Comparison of ENCODE assay signal across 12 cellular contexts in the genomic region with DNA sequence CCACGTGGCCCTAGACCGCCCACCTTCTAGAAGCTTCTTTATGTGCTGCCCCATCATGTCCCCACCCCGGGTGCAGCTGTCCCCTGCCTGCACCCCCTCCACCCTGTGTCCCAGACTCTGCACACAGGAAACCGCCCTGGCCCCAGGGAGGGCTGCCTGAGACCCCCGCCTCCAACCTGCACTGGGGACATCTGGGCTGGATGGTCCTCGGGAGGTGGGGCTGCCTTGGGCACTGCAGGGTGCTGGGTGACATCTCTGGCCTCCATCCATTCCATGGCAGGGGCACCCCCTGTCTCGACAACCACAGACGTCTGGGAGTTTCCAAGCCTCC. TPM values are rescaled to one million over a fixed set of nuclear protein-coding genes. Genes with fewer than 3 reads are reported as not detected.
DNase-seq lines count a peak whose midpoint lies in the region; ATAC-seq and TF ChIP-seq lines count a peak whose summit lies in the region.
"Had no signal": no experiment of that assay in that cellular context is flagged by ENCODE, and none has a peak within 500 bp of the region (broad histone marks: within the 10 kb centered on the region; RNA-seq: fewer than 3 reads in every experiment).

No MANE protein-coding gene starts in this region.

- TF ChIP-seq CTCF in mesothelial cell of epicardium (IDR thresholded peaks at IDR 0.05; ENCODE audit: unreplicated experiment) = no peak
- no peak for TF ChIP-seq CTCF in RWPE1 (conservative IDR thresholded peaks at IDR 0.05; ENCODE audit: low read depth)

- CTCF ChIA-PET in RWPE1 (lab: Yijun Ruan, JAX) = no interaction called here

- H3K27ac Mint-ChIP-seq in activated naive CD4-positive, alpha-beta T cell treated with anti-CD3 and anti-CD28 coated beads, Interleukin-2, amount 50 U/mL, for 24 hours = peak overlapping the region; percentile 62
- H3K27ac Mint-ChIP-seq in activated T-helper 17 cell treated with anti-CD3 and anti-CD28 coated beads, Interleukin-2, amount 50 U/mL, for 72 hours = peak overlapping the region; percentile 58
- H3K27ac Mint-ChIP-seq in mesothelial cell of epicardium = peak overlapping the region; percentile 96

- H3K27me3 ChIP-seq in thymus (ENCODE audit: control insufficient read depth, insufficient read depth) = no peaks in the 10 kb centered on the region
- no peaks in the 10 kb centered on the region for H3K27me3 ChIP-seq in H7 (ENCODE audit: control insufficient read depth, insufficient read depth, low read length)
- H3K27me3 ChIP-seq: MG63 had no signal

- peaks cover 58% of the 10 kb centered on the region for H3K4me1 Mint-ChIP-seq in activated naive CD4-positive, alpha-beta T cell treated with anti-CD3 and anti-CD28 coated beads, Interleukin-2, amount 50 U/mL, for 24 hours
- no peaks in the 10 kb centered on the region for H3K4me1 Mint-ChIP-seq in activated T-helper 17 cell treated with anti-CD3 and anti-CD28 coated beads, Interleukin-2, amount 50 U/mL, for 72 hours
- H3K4me1 Mint-ChIP-seq in mesothelial cell of epicardium = peaks cover 22% of the 10 kb centered on the region

- H3K27ac ChIP-seq in thymus (ENCODE audit: low read depth) = peak overlapping the region; percentile 18
- no peak overlapping the region for H3K27ac ChIP-seq in RWPE1

- ATAC-seq in activated T-helper 17 cell treated with anti-CD3 and anti-CD28 coated beads, Interleukin-2, amount 50 U/mL, for 72 hours (replicated peaks) = no peak

- peak overlapping the region; percentile 61 for H3K4me3 Mint-ChIP-seq in activated naive CD4-positive, alpha-beta T cell treated with anti-CD3 and anti-CD28 coated beads, Interleukin-2, amount 50 U/mL, for 24 hours
- H3K4me3 Mint-ChIP-seq in activated T-helper 17 cell treated with anti-CD3 and anti-CD28 coated beads, Interleukin-2, amount 50 U/mL, for 72 hours = peak overlapping the region; percentile 52
- H3K4me3 Mint-ChIP-seq in mesothelial cell of epicardium = peak overlapping the region; percentile 53

- H3K36me3 Mint-ChIP-seq in activated naive CD4-positive, alpha-beta T cell treated with anti-CD3 and anti-CD28 coated beads, Interleukin-2, amount 50 U/mL, for 24 hours = no peaks in the 10 kb centered on the region
- H3K36me3 Mint-ChIP-seq in activated T-helper 17 cell treated with anti-CD3 and anti-CD28 coated beads, Interleukin-2, amount 50 U/mL, for 72 hours (ENCODE audit: low read depth) = peaks cover 11% of the 10 kb centered on the region
- no peaks in the 10 kb centered on the region for H3K36me3 Mint-ChIP-seq in mesothelial cell of epicardium

- H3K36me3 ChIP-seq in thymus (ENCODE audit: control insufficient read depth, insufficient read depth) = no peaks in the 10 kb centered on the region
- no peaks in the 10 kb centered on the region for H3K36me3 ChIP-seq in H7 (replicated peaks; ENCODE audit: control insufficient read depth, insufficient read depth, low read length)
- H3K36me3 ChIP-seq: MG63 had no signal

- no peak for DNase-seq in activated naive CD4-positive, alpha-beta T cell (lab: John Stamatoyannopoulos, UW)
- DNase-seq in mesothelial cell of epicardium (ENCODE audit: low spot score in 2 of 2, unreplicated experiment in 2 of 2) = no peak
- DNase-seq in SIG-M5 (lab: John Stamatoyannopoulos, UW) = no peak
- DNase-seq in RWPE1 (ENCODE audit: low spot score) = no peak
- no peak for DNase-seq in H7
- DNase-seq: caudate nucleus, MG63, NCI-H226, T1000 had no signal

- POLR2A ChIA-PET in RWPE1 (lab: Yijun Ruan, JAX; ENCODE audit: low non-redundant PET) = no interaction called here

- no peaks in the 10 kb centered on the region for H3K9me3 ChIP-seq in thymus (ENCODE audit: control insufficient read depth)
- H3K9me3 ChIP-seq: MG63 had no signal

- H3K4me1 ChIP-seq in thymus (ENCODE audit: control insufficient read depth, insufficient read depth, low read length) = peaks cover 25% of the 10 kb centered on the region

- H3K27me3 Mint-ChIP-seq in activated naive CD4-positive, alpha-beta T cell treated with anti-CD3 and anti-CD28 coated beads, Interleukin-2, amount 50 U/mL, for 24 hours = no peaks in the 10 kb centered on the region
- H3K27me3 Mint-ChIP-seq in activated T-helper 17 cell treated with anti-CD3 and anti-CD28 coated beads, Interleukin-2, amount 50 U/mL, for 72 hours = no peaks in the 10 kb centered on the region
- H3K27me3 Mint-ChIP-seq in mesothelial cell of epicardium (ENCODE audit: low read depth) = no peaks in the 10 kb centered on the region

- H3K9me3 Mint-ChIP-seq in activated naive CD4-positive, alpha-beta T cell treated with anti-CD3 and anti-CD28 coated beads, Interleukin-2, amount 50 U/mL, for 24 hours = no peaks in the 10 kb centered on the region
- no peaks in the 10 kb centered on the region for H3K9me3 Mint-ChIP-seq in activated T-helper 17 cell treated with anti-CD3 and anti-CD28 coated beads, Interleukin-2, amount 50 U/mL, for 72 hours
- no peaks in the 10 kb centered on the region for H3K9me3 Mint-ChIP-seq in mesothelial cell of epicardium

- H3K4me3 ChIP-seq in thymus (ENCODE audit: low read length) (peak overlapping the region; percentile 21), H7 (ENCODE audit: insufficient read depth, low read depth, low read length) (no peak overlapping the region)
- H3K4me3 ChIP-seq: MG63 had no signal

- 55% methylated on average over 8 of the region's 8 CpGs for WGBS in thymus

RNA-seq across cellular contexts. Expression of gene ZBTB7A, which starts 17.8 kb away (rescaled TPM):
- total RNA-seq in activated T-helper 17 cell treated with anti-CD3 and anti-CD28 coated beads, Interleukin-2, amount 50 U/mL, for 72 hours = 10 to 100 TPM; 38.5 to 41.3 TPM
- 27.3 to 27.9 TPM (median 27.7 TPM) in 3 replicates for total RNA-seq in mesothelial cell of epicardium
- 9.4 TPM for polyA plus RNA-seq in thymus
- 18.3 and 20.8 TPM in 2 replicates for total RNA-seq in H7 (2014; rRNA removed; shearing (Covaris generic))

RNA-seq across cellular contexts. Expression of gene MAP2K2, which starts 39.4 kb away (rescaled TPM):
- total RNA-seq in activated T-helper 17 cell treated with anti-CD3 and anti-CD28 coated beads, Interleukin-2, amount 50 U/mL, for 72 hours = 100 to 1,000 TPM; 143 to 155 TPM
- total RNA-seq in mesothelial cell of epicardium = 147 to 161 TPM (median 152 TPM) in 3 replicates
- polyA plus RNA-seq in thymus = 144 TPM
- 221 and 226 TPM in 2 replicates for total RNA-seq in H7 (2014; rRNA removed; shearing (Covaris generic))
